8 cellular contexts compared by ENCODE assay signal in genomic region chr1:35557118-35557610, GRCh38. TPM values are rescaled to one million over a fixed set of nuclear protein-coding genes. Genes with fewer than 3 reads are reported as not detected.
DNase-seq lines count a peak whose midpoint lies in the region; ATAC-seq, FAIRE-seq and TF ChIP-seq lines count a peak whose summit lies in the region.

Gene KIAA0319L (minus strand): TSS chr1:35557403. CDS start chr1:35554491, 2,912 bp downstream.

- H3K27ac ChIP-seq in right atrium auricular region = peak within 1 kb of the TSS; percentile 96 to 97

- TF ChIP-seq CTCF in D721Med (IDR thresholded peaks at IDR 0.05; ENCODE audit: insufficient read depth, missing control alignments) (no peak), right atrium auricular region (IDR thresholded peaks at IDR 0.05) (peak in 1 of 2 donors; percentile 16)

- H3K36me3 ChIP-seq in right atrium auricular region = peaks cover 18% of the 10 kb centered on the region

- H3K4me1 ChIP-seq in right atrium auricular region = peaks cover 0 to 68% of the 10 kb centered on the region in 2 donors

- no peaks in the 10 kb centered on the region for H3K9me3 ChIP-seq in right atrium auricular region

- H3K27me3 ChIP-seq in right atrium auricular region = no peaks in the 10 kb centered on the region

- DNase-seq in D721Med (ENCODE audit: insufficient read length, low spot score) = peak; percentile 76
- DNase-seq in NCI-H69 (lab: John Stamatoyannopoulos, UW) = peak; percentile 90
- DNase-seq in amniotic stem cell (lab: John Stamatoyannopoulos, UW) = peak; percentile 86
- no peak for DNase-seq in right atrium auricular region (ENCODE audit: low spot score)
- peak; percentile 90 to 98 (median 92) for DNase-seq in posterior cingulate gyrus
- no peak for DNase-seq in GM19239 (ENCODE audit: insufficient read length, low spot score)

- peak; percentile 83 for ATAC-seq in GM19025 (IDR thresholded peaks at IDR 0.05; ENCODE audit: low read depth, unreplicated experiment)
- ATAC-seq in HG03135 (IDR thresholded peaks at IDR 0.05; ENCODE audit: unreplicated experiment) = peak; percentile 69

- intact Hi-C loops in posterior cingulate gyrus (cut with DNase I) = loop anchor here (5.0 kb wide), 1 partner anchor 85 kb away; the partner anchor contains the start of gene PSMB2

- FAIRE-seq in D721Med (lab: Jason Lieb, UNC) (no peak), GM19239 (lab: Jason Lieb, UNC) (no peak)

- peak within 1 kb of the TSS; percentile 74 to 84 for H3K4me3 ChIP-seq in right atrium auricular region

RNA-seq across cellular contexts. Expression of gene KIAA0319L, which starts in this region (rescaled TPM):
- total RNA-seq in right atrium auricular region = 10 to 100 TPM; 62.5 to 95.0 TPM

Comparison
In these comparisons a context has a peak if more than half of its experiments do, and no peak if none do; other contexts are left out.
1. DNase-seq: peak in D721Med (single experiment), NCI-H69 (single experiment), amniotic stem cell (single experiment) and posterior cingulate gyrus (10 of 10); none in right atrium auricular region (single experiment) and GM19239 (single experiment).